In genomic region chr9:109014267-109015025, GRCh38 we compare ENCODE assay signal across 8 cellular contexts. TPM values are rescaled to one million over a fixed set of nuclear protein-coding genes. Genes with fewer than 3 reads are reported as not detected.
DNase-seq lines count a peak whose midpoint lies in the region; ATAC-seq and TF ChIP-seq lines count a peak whose summit lies in the region.

No MANE protein-coding gene starts in this region.

- no peak overlapping the region for H2AFZ ChIP-seq in neural progenitor cell (replicated peaks)

- H3K9ac ChIP-seq in SK-N-MC (ENCODE audit: insufficient read length) (peak overlapping the region; percentile 10), neural progenitor cell (no peak overlapping the region)

- peak overlapping the region; percentile 100 for H3K4me3 Mint-ChIP-seq in CD4-positive, alpha-beta T cell
- H3K4me3 Mint-ChIP-seq in neural progenitor cell: peak overlapping the region; percentile 95

- peak overlapping the region; percentile 75 for H3K4me2 ChIP-seq in neural progenitor cell

- H3K36me3 Mint-ChIP-seq in CD4-positive, alpha-beta T cell (ENCODE audit: low read depth): peaks cover 20% of the 10 kb centered on the region
- H3K36me3 Mint-ChIP-seq in neural progenitor cell: peaks cover 12% of the 10 kb centered on the region

- H3K4me1 ChIP-seq in esophagus muscularis mucosa: peaks cover 38 to 47% (median 45%) of the 10 kb centered on the region in 4 donors
- H3K4me1 ChIP-seq in neural progenitor cell: peaks cover 11% of the 10 kb centered on the region
- no peaks in the 10 kb centered on the region for H3K4me1 ChIP-seq in prostate gland (replicated peaks)

- no peaks in the 10 kb centered on the region for H3K9me3 ChIP-seq in CD4-positive, alpha-beta T cell (ENCODE audit: control insufficient read depth, low read length)
- H3K9me3 ChIP-seq in SK-N-MC (ENCODE audit: low read depth, low read length) (no peaks in the 10 kb centered on the region), esophagus muscularis mucosa (no peaks in the 10 kb centered on the region), neural progenitor cell (ENCODE audit: low read depth) (no peaks in the 10 kb centered on the region), prostate gland (no peaks in the 10 kb centered on the region)

- intact Hi-C loops in CD4-positive, alpha-beta T cell (cut with DNase I, micrococcal nuclease): loop anchor here (5.0 kb wide), 3 partner anchors 82 to 98 kb away; partner anchors contain the start of genes ABITRAM (in 1 of the 2) and ELP1 (in 1 of the 2)
- intact Hi-C loops in esophagus muscularis mucosa (cut with DNase I) (loop anchor here (5.0 kb wide), 4 partner anchors 62 to 103 kb away; partner anchors contain the start of genes ABITRAM, ELP1 and TMEM245), prostate gland (cut with DNase I) (loop anchor here (10.0 kb wide), 1 partner anchor 80 kb away; the partner anchor contains the start of genes ABITRAM and ELP1)

- CTCF ChIA-PET in CD4-positive, alpha-beta T cell (lab: Charles Lee): interaction anchor here (0.6 kb wide), 1 partner anchor 93 kb away, joined by 3 read pairs; no protein-coding TSS in a partner anchor

- peaks cover 32% of the 10 kb centered on the region for H3K79me2 ChIP-seq in neural progenitor cell (ENCODE audit: low read depth)

- H3K4me1 Mint-ChIP-seq in CD4-positive, alpha-beta T cell (ENCODE audit: low read depth): peaks cover 32% of the 10 kb centered on the region
- peaks cover 36% of the 10 kb centered on the region for H3K4me1 Mint-ChIP-seq in neural progenitor cell

- 55% methylated on average over 11 of the region's 11 CpGs for WGBS in esophagus muscularis mucosa
- 59% methylated on average over 11 of the region's 11 CpGs for WGBS in prostate gland

- no peaks in the 10 kb centered on the region for H3K9me3 Mint-ChIP-seq in CD4-positive, alpha-beta T cell
- H3K9me3 Mint-ChIP-seq in neural progenitor cell: no peaks in the 10 kb centered on the region

- POLR2A ChIA-PET in CD4-positive, alpha-beta T cell (lab: Charles Lee): interaction anchor here (0.8 to 1.2 kb wide), 2 partner anchors 80 to 104 kb away, joined by 3 read pairs; partner anchors contain the start of genes ABITRAM and ELP1

- H3K27me3 Mint-ChIP-seq in CD4-positive, alpha-beta T cell: peaks cover 10% of the 10 kb centered on the region
- no peaks in the 10 kb centered on the region for H3K27me3 Mint-ChIP-seq in neural progenitor cell (ENCODE audit: insufficient read depth, low read depth)

- TF ChIP-seq CTCF in CD4-positive, alpha-beta T cell (IDR thresholded peaks at IDR 0.05): no peak
- no peak for TF ChIP-seq CTCF in esophagus muscularis mucosa (IDR thresholded peaks at IDR 0.05)
- TF ChIP-seq CTCF in neural progenitor cell (IDR thresholded peaks at IDR 0.05): no peak
- no peak for TF ChIP-seq CTCF in prostate gland (IDR thresholded peaks at IDR 0.05)

- no peaks in the 10 kb centered on the region for H3K27me3 ChIP-seq in CD4-positive, alpha-beta T cell (ENCODE audit: control insufficient read depth, insufficient read depth, low read length)
- no peaks in the 10 kb centered on the region for H3K27me3 ChIP-seq in esophagus muscularis mucosa
- H3K27me3 ChIP-seq in neural progenitor cell: no peaks in the 10 kb centered on the region
- H3K27me3 ChIP-seq in prostate gland (replicated peaks; ENCODE audit: insufficient read depth): no peaks in the 10 kb centered on the region

- peaks cover 18% of the 10 kb centered on the region for H3F3A ChIP-seq in neural progenitor cell (ENCODE audit: low read depth)

- peak overlapping the region; percentile 43 for H3K27ac ChIP-seq in CD4-positive, alpha-beta T cell (ENCODE audit: low read depth, low read length)
- H3K27ac ChIP-seq in SK-N-MC (peak overlapping the region; percentile 91), esophagus muscularis mucosa (replicated peaks in 1 of 4) (peak overlapping the region; percentile 96 to 99 (median 99)), neural progenitor cell (peak overlapping the region; percentile 16), prostate gland (peak overlapping the region in 1 of 2 donors; percentile 93)

- H3K36me3 ChIP-seq in SK-N-MC (ENCODE audit: insufficient read depth, low read length) (peaks cover 11% of the 10 kb centered on the region), esophagus muscularis mucosa (peaks cover 0 to 11% (median 3%) of the 10 kb centered on the region in 4 donors), neural progenitor cell (peaks cover 5% of the 10 kb centered on the region), prostate gland (no peaks in the 10 kb centered on the region)

- no peak for TF ChIP-seq EP300 in esophagus muscularis mucosa (IDR thresholded peaks at IDR 0.05)

- H3K4me3 ChIP-seq in SK-N-MC (peak overlapping the region; percentile 79), esophagus muscularis mucosa (peak overlapping the region; percentile 81 to 99 (median 92)), neural progenitor cell (peak overlapping the region; percentile 97), prostate gland (no peak overlapping the region)

- H4K20me1 ChIP-seq in neural progenitor cell (ENCODE audit: low read depth): peaks cover 32% of the 10 kb centered on the region

- H3K27ac Mint-ChIP-seq in CD4-positive, alpha-beta T cell: peak overlapping the region; percentile 88
- H3K27ac Mint-ChIP-seq in neural progenitor cell: peak overlapping the region; percentile 91

- TF ChIP-seq POLR2A in esophagus muscularis mucosa (IDR thresholded peaks at IDR 0.05; ENCODE audit: low read depth) (no peak), prostate gland (IDR thresholded peaks at IDR 0.05) (no peak)

- no peak for DNase-seq in CD4-positive, alpha-beta T cell
- DNase-seq in SK-N-MC (ENCODE audit: low read depth, low spot score): peak; percentile 32
- DNase-seq in esophagus muscularis mucosa (ENCODE audit: extremely low spot score): no peak
- peak; percentile 25 for DNase-seq in neural progenitor cell (ENCODE audit: low spot score)
- no peak for DNase-seq in prostate gland (ENCODE audit: low spot score)
- no peak for DNase-seq in ecto neural progenitor cell (ENCODE audit: low spot score)

- no peak for ATAC-seq in CD4-positive, alpha-beta T cell (ENCODE audit: poor library complexity)
- ATAC-seq in GM21367 (IDR thresholded peaks at IDR 0.05; ENCODE audit: unreplicated experiment): no peak
- no peak for ATAC-seq in HG03469 (IDR thresholded peaks at IDR 0.05; ENCODE audit: unreplicated experiment)

RNA-seq across cellular contexts. Expression of gene CTNNAL1, which starts 1.1 kb away (rescaled TPM):
- total RNA-seq in CD4-positive, alpha-beta T cell: 1 to 10 TPM; 4.9 to 5.3 TPM
- total RNA-seq in esophagus muscularis mucosa (10 to 100 TPM; 59.6 to 88.9 (median 69.6) TPM), neural progenitor cell (ENCODE audit: low replicate concordance) (102 and 156 TPM in 2 replicates), prostate gland (10 to 100 TPM; 20.2 to 74.6 TPM)

Comparison
In these comparisons a context has a peak if more than half of its experiments do, and no peak if none do; other contexts are left out.
1. DNase-seq: peak in SK-N-MC (single experiment) and neural progenitor cell (single experiment); none in CD4-positive, alpha-beta T cell (0 of 10), esophagus muscularis mucosa (single experiment), prostate gland (single experiment) and ecto neural progenitor cell (single experiment).
2. H3K4me3 ChIP-seq: peak in SK-N-MC (single experiment), esophagus muscularis mucosa (4 of 4) and neural progenitor cell (single experiment); none in prostate gland (0 of 2).